Comparison of ENCODE assay signal across 9 cellular contexts in the genomic region with DNA sequence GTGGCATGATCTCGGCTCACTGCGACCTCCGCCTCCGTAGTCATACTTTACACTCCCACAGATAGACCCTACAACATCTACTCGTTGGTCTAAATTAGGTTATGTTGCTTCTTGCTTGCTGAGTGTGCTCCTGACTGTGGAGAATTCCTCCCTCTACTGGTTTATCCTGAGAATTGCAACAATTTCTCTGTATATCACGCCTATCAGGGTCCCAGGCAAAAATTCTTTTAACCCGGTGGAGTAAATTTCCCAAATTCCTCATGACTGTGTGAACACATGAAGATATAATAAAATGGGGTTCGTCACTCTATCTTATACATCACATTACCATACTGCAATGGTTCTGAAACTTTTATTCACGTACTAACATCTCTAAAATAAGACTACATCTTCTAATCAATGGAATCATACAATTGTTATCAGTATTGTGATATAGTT.
DNase-seq lines count a peak whose midpoint lies in the region; ATAC-seq and TF ChIP-seq lines count a peak whose summit lies in the region.
"Had no signal": no experiment of that assay in that cellular context is flagged by ENCODE, and none has a peak within 500 bp of the region (broad histone marks: within the 10 kb centered on the region; RNA-seq: fewer than 3 reads in every experiment).

No MANE protein-coding gene starts in this region.

- H3K27ac Mint-ChIP-seq in effector memory CD8-positive, alpha-beta T cell = no peak overlapping the region
- H3K27ac Mint-ChIP-seq: activated naive CD4-positive, alpha-beta T cell treated with anti-CD3 and anti-CD28 coated beads, Interleukin-2, amount 50 U/mL, for 24 hours had no signal

- DNase-seq in EL (peak; percentile 68), HuH-7.5 (ENCODE audit: low spot score) (peak; percentile 7), RKO (ENCODE audit: low spot score) (peak; percentile 70), midbrain (lab: John Stamatoyannopoulos, UW) (peak; percentile 37), omental fat pad (ENCODE audit: low spot score) (no peak)
- DNase-seq in effector memory CD8-positive, alpha-beta T cell = no peak

- peak in 1 of 3 donors; percentile 59 for TF ChIP-seq CTCF in omental fat pad (IDR thresholded peaks at IDR 0.05)

- ATAC-seq in GM21447 (IDR thresholded peaks at IDR 0.05; ENCODE audit: unreplicated experiment) (peak; percentile 89), omental fat pad (ENCODE audit: low FRiP score) (no peak), GM18873 (IDR thresholded peaks at IDR 0.05; ENCODE audit: low FRiP score, unreplicated experiment) (no peak)
- peak; percentile 49 for ATAC-seq in effector memory CD8-positive, alpha-beta T cell (replicated peaks)

- no peaks in the 10 kb centered on the region for H3K9me3 Mint-ChIP-seq in effector memory CD8-positive, alpha-beta T cell
- H3K9me3 Mint-ChIP-seq: activated naive CD4-positive, alpha-beta T cell treated with anti-CD3 and anti-CD28 coated beads, Interleukin-2, amount 50 U/mL, for 24 hours had no signal

- no peaks in the 10 kb centered on the region for H3K4me1 Mint-ChIP-seq in effector memory CD8-positive, alpha-beta T cell (ENCODE audit: low read depth in 2 of 2)

- H3K36me3 Mint-ChIP-seq in effector memory CD8-positive, alpha-beta T cell (ENCODE audit: insufficient read depth) = no peaks in the 10 kb centered on the region
- H3K36me3 Mint-ChIP-seq: activated naive CD4-positive, alpha-beta T cell treated with anti-CD3 and anti-CD28 coated beads, Interleukin-2, amount 50 U/mL, for 24 hours had no signal

- no peak overlapping the region for H3K4me3 Mint-ChIP-seq in effector memory CD8-positive, alpha-beta T cell
- H3K4me3 Mint-ChIP-seq: activated naive CD4-positive, alpha-beta T cell treated with anti-CD3 and anti-CD28 coated beads, Interleukin-2, amount 50 U/mL, for 24 hours had no signal

- H3K27me3 Mint-ChIP-seq in effector memory CD8-positive, alpha-beta T cell = peaks cover 19 to 27% of the 10 kb centered on the region in 2 donors

Comparison
In these comparisons a context has a peak if more than half of its experiments do, and no peak if none do; other contexts are left out.
1. DNase-seq: peak in EL (single experiment), HuH-7.5 (single experiment), RKO (single experiment) and midbrain (single experiment); none in effector memory CD8-positive, alpha-beta T cell (0 of 3) and omental fat pad (single experiment).
2. ATAC-seq: peak in GM21447 (single experiment) and effector memory CD8-positive, alpha-beta T cell (single experiment); none in omental fat pad (single experiment) and GM18873 (single experiment).